ENCODE assay signal across 26 cellular contexts in genomic region chr13:81172603-81173002, GRCh38.
"Had no signal": no experiment of that assay in that cellular context is flagged by ENCODE, and none has a peak within 500 bp of the region (broad histone marks: within the 10 kb centered on the region; RNA-seq: fewer than 3 reads in every experiment).

No MANE protein-coding gene starts in this region.

- FAIRE-seq: colon, kidney, small intestine had no signal

- ATAC-seq: esophagus mucosa; gastrocnemius medialis; heart left ventricle; left cardiac atrium; left lung; naive thymus-derived CD8-positive, alpha-beta T cell; right lobe of liver; stimulated activated effector memory CD8-positive, alpha-beta T cell treated with anti-CD3 and anti-CD28 coated beads, Interleukin-12 subunit alpha, Interleukin-12 subunit beta, amount 100 ng/mL, for 72 hours had no signal

- H2AFZ ChIP-seq: hepatocyte, parathyroid adenoma had no signal

- H3K4me3 ChIP-seq: dorsolateral prefrontal cortex, gastrocnemius medialis, heart left ventricle, hepatocyte, left lung, right lobe of liver, stomach, testis, tibial nerve, upper lobe of left lung, uterus had no signal

- H3K4me1 ChIP-seq: gastrocnemius medialis, heart left ventricle, left lung, parathyroid adenoma, right lobe of liver, stomach, testis, tibial nerve, upper lobe of left lung, uterus had no signal

- H3K27ac ChIP-seq: dorsolateral prefrontal cortex, epithelial cell of prostate, gastrocnemius medialis, heart left ventricle, hepatocyte, left lung, parathyroid adenoma, right lobe of liver, stomach, testis, tibial nerve, upper lobe of left lung, uterus had no signal

- DNase-seq: dorsolateral prefrontal cortex; effector CD4-positive, alpha-beta T cell; foreskin fibroblast; gastrocnemius medialis; heart left ventricle; kidney; left cardiac atrium; left lung; mesenchymal stem cell; naive thymus-derived CD8-positive, alpha-beta T cell; right lobe of liver; small intestine; stimulated activated CD4-positive, alpha-beta T cell treated with anti-CD3 and anti-CD28 coated beads, Interleukin-15, amount 100 ng/mL, for 24 hours; stimulated activated CD4-positive, alpha-beta T cell treated with anti-CD3 and anti-CD28 coated beads, Interleukin-4, amount 100 ng/mL, for 1 hour; stimulated activated naive CD4-positive, alpha-beta T cell treated with Interleukin-2 at 50 U/mL for 16 hours; stomach; testis; upper lobe of left lung; uterus had no signal

- H3K9ac ChIP-seq: parathyroid adenoma had no signal

- H3K79me2 ChIP-seq: hepatocyte, parathyroid adenoma had no signal

- H3K4me2 ChIP-seq: hepatocyte had no signal

- H3K9me3 ChIP-seq: gastrocnemius medialis, heart left ventricle, left lung, right lobe of liver, stomach, testis, tibial nerve, upper lobe of left lung, uterus had no signal

- H3K27me3 ChIP-seq: dorsolateral prefrontal cortex, gastrocnemius medialis, hepatocyte, left lung, right lobe of liver, stomach, testis, tibial nerve, upper lobe of left lung, uterus had no signal

- H3K36me3 ChIP-seq: gastrocnemius medialis, heart left ventricle, left lung, right lobe of liver, stomach, tibial nerve, upper lobe of left lung, uterus had no signal
